Comparison of ENCODE assay signal across 23 cellular contexts in the genomic region with DNA sequence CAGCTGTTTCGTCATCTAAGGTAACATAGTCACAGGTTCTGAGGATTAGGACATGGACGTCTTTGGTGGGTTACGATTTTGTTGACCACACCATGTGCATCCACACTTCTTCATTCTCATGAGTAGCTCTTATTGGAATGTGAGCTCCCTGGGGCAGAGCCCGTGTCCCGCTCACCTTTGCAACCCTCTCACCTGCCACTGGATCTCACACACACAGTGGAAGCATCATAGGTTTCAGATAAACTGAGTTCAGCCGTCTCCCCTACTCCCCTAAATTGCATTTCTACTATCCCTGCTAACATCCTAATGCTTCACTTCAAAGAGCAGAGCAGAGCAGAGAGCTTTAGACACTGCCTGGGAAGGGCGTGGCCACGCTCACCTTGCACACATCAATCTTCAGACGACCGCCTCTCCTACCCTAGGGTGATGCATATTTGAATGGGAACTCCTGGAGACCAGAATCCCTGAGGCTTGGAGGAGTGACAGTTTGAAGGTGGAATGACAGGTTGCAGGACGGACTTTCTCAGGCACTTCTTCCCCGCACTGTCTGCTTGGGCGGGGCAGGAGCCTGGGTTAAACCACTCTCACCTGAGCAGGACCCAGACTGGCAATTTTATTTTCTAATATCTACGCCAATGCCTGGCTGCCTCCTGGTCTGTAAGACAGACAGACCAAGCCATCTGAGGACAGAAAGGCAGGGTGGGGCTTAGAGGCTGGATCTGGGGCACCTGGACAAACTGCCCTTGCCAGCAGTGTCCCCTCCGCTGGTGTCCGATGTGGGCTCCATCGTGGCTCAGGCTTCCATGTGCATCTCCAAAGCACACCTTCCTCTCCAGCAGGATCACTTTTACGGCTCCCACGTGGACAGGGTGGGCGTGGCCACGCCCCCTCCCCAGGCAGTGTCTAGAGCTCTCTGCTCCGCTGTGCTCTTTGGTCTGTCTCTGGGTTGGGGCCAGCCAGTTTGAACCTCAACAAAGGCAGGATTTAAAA.
DNase-seq lines count a peak whose midpoint lies in the region; ATAC-seq, FAIRE-seq and TF ChIP-seq lines count a peak whose summit lies in the region.
"Had no signal": no experiment of that assay in that cellular context is flagged by ENCODE, and none has a peak within 500 bp of the region (broad histone marks: within the 10 kb centered on the region; RNA-seq: fewer than 3 reads in every experiment).

No MANE protein-coding gene starts in this region.

- ATAC-seq in left lobe of liver: no peak

- DNase-seq in T47D (ENCODE audit: low read depth in 1 of 2, low spot score in 1 of 2) (peak; percentile 16 to 81), MCF 10A (ENCODE audit: unreplicated experiment) (no peak), coronary artery (ENCODE audit: low spot score) (peak; percentile 69), left lobe of liver (ENCODE audit: low spot score) (peak; percentile 40), type B pancreatic cell (ENCODE audit: extremely low spot score, unreplicated experiment) (peak; percentile 66), cardiac septum (ENCODE audit: low spot score) (no peak), D721Med (ENCODE audit: insufficient read length, low spot score) (no peak), NCI-H510A treated with DMSO at 0.1 percent for 48 hours (lab: John Stamatoyannopoulos, UW) (no peak)
- DNase-seq: activated CD4-positive, alpha-beta memory T cell treated with anti-CD3 and anti-CD28 coated beads, Interleukin-2, amount 10 ng/mL, durations not matched to agents 7 days and 5 days; activated gamma-delta T cell; brain microvascular endothelial cell; left ventricle myocardium inferior; MV-4-11; NCI-H226; stimulated activated CD4-positive, alpha-beta T cell treated with anti-CD3 and anti-CD28 coated beads, Interleukin-1b, Interleukin-23, amount 100 ng/mL, for 48 hours; substantia nigra had no signal

- in situ Hi-C loops in T47D (cut with HindIII; ENCODE audit: low pct_unique_long_range_greater_than_20kb, low sequenced_read_pairs): no loop called here

- no peak for FAIRE-seq in D721Med (lab: Jason Lieb, UNC)
- FAIRE-seq: colon, endometrium, urothelium cell line had no signal

- H3K4me3 Mint-ChIP-seq in MCF 10A (ENCODE audit: unreplicated experiment): no peak overlapping the region
- H3K4me3 Mint-ChIP-seq in type B pancreatic cell: peak overlapping the region; percentile 63
- H3K4me3 Mint-ChIP-seq: activated CD4-positive, alpha-beta memory T cell treated with anti-CD3 and anti-CD28 coated beads, Interleukin-2, amount 10 ng/mL, durations not matched to agents 7 days and 5 days had no signal

- no peaks in the 10 kb centered on the region for H3K36me3 Mint-ChIP-seq in MCF 10A (ENCODE audit: insufficient read depth, unreplicated experiment)
- peaks cover 5% of the 10 kb centered on the region for H3K36me3 Mint-ChIP-seq in type B pancreatic cell

- H3K27me3 Mint-ChIP-seq in MCF 10A (ENCODE audit: insufficient read depth, unreplicated experiment): no peaks in the 10 kb centered on the region
- peaks cover 20% of the 10 kb centered on the region for H3K27me3 Mint-ChIP-seq in type B pancreatic cell
- H3K27me3 Mint-ChIP-seq: activated CD4-positive, alpha-beta memory T cell treated with anti-CD3 and anti-CD28 coated beads, Interleukin-2, amount 10 ng/mL, durations not matched to agents 7 days and 5 days had no signal

- no peaks in the 10 kb centered on the region for H3K4me1 Mint-ChIP-seq in MCF 10A (ENCODE audit: insufficient read depth, unreplicated experiment)
- H3K4me1 Mint-ChIP-seq in type B pancreatic cell (ENCODE audit: unreplicated experiment): peaks cover 79% of the 10 kb centered on the region
- H3K4me1 Mint-ChIP-seq: activated CD4-positive, alpha-beta memory T cell treated with anti-CD3 and anti-CD28 coated beads, Interleukin-2, amount 10 ng/mL, durations not matched to agents 7 days and 5 days had no signal

- no peak overlapping the region for H3K4me3 ChIP-seq in coronary artery
- H3K4me3 ChIP-seq: HAP-1, left ventricle myocardium inferior, prostate gland had no signal

- no peak overlapping the region for H3K27ac Mint-ChIP-seq in MCF 10A (ENCODE audit: low read depth, unreplicated experiment)
- peak overlapping the region; percentile 65 for H3K27ac Mint-ChIP-seq in type B pancreatic cell
- H3K27ac Mint-ChIP-seq: activated CD4-positive, alpha-beta memory T cell treated with anti-CD3 and anti-CD28 coated beads, Interleukin-2, amount 10 ng/mL, durations not matched to agents 7 days and 5 days had no signal

- TF ChIP-seq CTCF in MCF 10A (IDR thresholded peaks at IDR 0.05; ENCODE audit: unreplicated experiment) (no peak), coronary artery (IDR thresholded peaks at IDR 0.05) (no peak), type B pancreatic cell (conservative IDR thresholded peaks at IDR 0.05) (no peak), D721Med (IDR thresholded peaks at IDR 0.05; ENCODE audit: insufficient read depth, missing control alignments) (no peak)

- intact Hi-C loops in MCF 10A (cut with micrococcal nuclease): no loop called here
- intact Hi-C loops in cardiac septum (cut with DNase I): no loop called here

- CTCF ChIA-PET in MCF 10A (lab: Yijun Ruan, JAX): interaction anchor here (0.6 to 0.8 kb wide), 2 partner anchors 265 to 703 kb away, joined by 3 read pairs; no protein-coding TSS in a partner anchor

- H3K27ac ChIP-seq in coronary artery: no peak overlapping the region
- H3K27ac ChIP-seq: brain microvascular endothelial cell, KMS-11, left ventricle myocardium inferior, neutrophil, prostate gland had no signal

- POLR2A ChIA-PET in MCF 10A (lab: Yijun Ruan, JAX): no interaction called here

- no TSS peak for BruUV-seq in MCF 10A (replicated peaks; lab: Mats Ljungman, UMichigan)

- H3K9me3 Mint-ChIP-seq in MCF 10A (ENCODE audit: unreplicated experiment): peaks cover 7% of the 10 kb centered on the region
- peaks cover 8% of the 10 kb centered on the region for H3K9me3 Mint-ChIP-seq in type B pancreatic cell
- H3K9me3 Mint-ChIP-seq: activated CD4-positive, alpha-beta memory T cell treated with anti-CD3 and anti-CD28 coated beads, Interleukin-2, amount 10 ng/mL, durations not matched to agents 7 days and 5 days had no signal

Comparison
In these comparisons a context has a peak if more than half of its experiments do, and no peak if none do; other contexts are left out.
1. DNase-seq: peak in T47D (2 of 2), coronary artery (single experiment), left lobe of liver (single experiment) and type B pancreatic cell (single experiment); none in MCF 10A (single experiment), cardiac septum (single experiment), D721Med (single experiment) and NCI-H510A treated with DMSO at 0.1 percent for 48 hours (single experiment).